In genomic region chr10:43502931-43503330, GRCh38 we compare ENCODE assay signal across 10 cellular contexts.
"Had no signal": no experiment of that assay in that cellular context is flagged by ENCODE, and none has a peak within 500 bp of the region (broad histone marks: within the 10 kb centered on the region; RNA-seq: fewer than 3 reads in every experiment).

No MANE protein-coding gene starts in this region.

- DNase-seq: GM23248, GOT3, H7, H9, HCEC 1CT, HFFc6 had no signal

- ATAC-seq: GM23338, HCT116 had no signal

- FAIRE-seq: H1, H54 had no signal
